In the genomic region with DNA sequence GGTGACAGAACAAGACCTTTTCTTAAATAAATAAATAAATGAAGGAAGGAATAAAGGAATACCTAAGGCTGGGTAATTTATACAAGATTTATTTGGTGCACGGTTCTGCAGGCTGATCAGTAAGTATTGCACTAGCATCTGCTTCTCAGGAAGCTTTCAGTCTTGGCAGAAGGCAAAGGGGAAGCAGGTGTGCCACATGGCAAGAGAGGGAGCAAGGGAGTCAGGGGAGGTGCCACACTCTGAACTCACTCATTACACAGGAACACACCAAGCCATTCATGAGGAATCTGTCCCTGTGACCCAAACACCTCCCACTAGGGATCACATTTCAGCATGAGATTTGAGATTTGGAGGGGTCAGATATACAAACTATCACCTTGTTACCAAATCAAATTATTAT, we compare ENCODE assay signal across 18 cellular contexts. TPM values are rescaled to one million over a fixed set of nuclear protein-coding genes. Genes with fewer than 3 reads are reported as not detected.
DNase-seq lines count a peak whose midpoint lies in the region; TF ChIP-seq lines count a peak whose summit lies in the region.
"Had no signal": no experiment of that assay in that cellular context is flagged by ENCODE, and none has a peak within 500 bp of the region (broad histone marks: within the 10 kb centered on the region; RNA-seq: fewer than 3 reads in every experiment).

No MANE protein-coding gene starts in this region.

- H3K27ac Mint-ChIP-seq in glutamatergic neuron (ENCODE audit: unreplicated experiment) (peak overlapping the region; percentile 56), chondrocyte (ENCODE audit: unreplicated experiment) (no peak overlapping the region)
- H3K27ac Mint-ChIP-seq: HFFc6 had no signal

- H3K4me1 Mint-ChIP-seq in glutamatergic neuron (ENCODE audit: low read depth, unreplicated experiment) (peaks cover 5% of the 10 kb centered on the region), chondrocyte (ENCODE audit: low read depth) (peaks cover 13% of the 10 kb centered on the region)

- H3K9me3 Mint-ChIP-seq in glutamatergic neuron (ENCODE audit: unreplicated experiment) (peaks cover 4% of the 10 kb centered on the region), chondrocyte (ENCODE audit: low read depth) (no peaks in the 10 kb centered on the region)
- H3K9me3 Mint-ChIP-seq: activated naive CD4-positive, alpha-beta T cell treated with anti-CD3 and anti-CD28 coated beads, Interleukin-2, amount 50 U/mL, for 72 hours; HFFc6 had no signal

- H3K27me3 Mint-ChIP-seq in glutamatergic neuron (ENCODE audit: unreplicated experiment) (no peaks in the 10 kb centered on the region), chondrocyte (ENCODE audit: low read depth) (no peaks in the 10 kb centered on the region)

- no peaks in the 10 kb centered on the region for H3K36me3 Mint-ChIP-seq in glutamatergic neuron (ENCODE audit: unreplicated experiment)
- H3K36me3 Mint-ChIP-seq in chondrocyte (ENCODE audit: low read depth): peaks cover 30% of the 10 kb centered on the region

- no peak overlapping the region for H3K4me3 Mint-ChIP-seq in glutamatergic neuron (ENCODE audit: unreplicated experiment)
- H3K4me3 Mint-ChIP-seq in chondrocyte (ENCODE audit: unreplicated experiment): no peak overlapping the region

- no peak for TF ChIP-seq CTCF in glutamatergic neuron (IDR thresholded peaks at IDR 0.05; ENCODE audit: partially characterized antibody, unreplicated experiment)
- TF ChIP-seq CTCF in chondrocyte (IDR thresholded peaks at IDR 0.05): no peak

- peak; percentile 6 for DNase-seq in NCI-H510A treated with DMSO at 0.1 percent for 48 hours (lab: John Stamatoyannopoulos, UW)
- DNase-seq in NCI-H510A (lab: John Stamatoyannopoulos, UW): no peak
- peak; percentile 66 for DNase-seq in DMS 273 (lab: John Stamatoyannopoulos, UW; ENCODE audit: unreplicated experiment)
- DNase-seq in NCI-H2196 (lab: John Stamatoyannopoulos, UW; ENCODE audit: unreplicated experiment): peak; percentile 64
- no peak for DNase-seq in glutamatergic neuron
- DNase-seq in superior temporal gyrus (ENCODE audit: extremely low spot score): no peak
- no peak for DNase-seq in AG08396 (ENCODE audit: low spot score)
- no peak for DNase-seq in chondrocyte (ENCODE audit: low spot score)
- DNase-seq: activated CD8-positive, alpha-beta memory T cell treated with anti-CD3 and anti-CD28 coated beads, Interleukin-2, amount 50 U/mL, for 48 hours; brain microvascular endothelial cell; EL; esophagus squamous epithelium; HFFc6; lower lobe of right lung; SHP77 treated with DMSO at 0.1 percent for 48 hours; stimulated activated CD4-positive, alpha-beta T cell treated with anti-CD3 and anti-CD28 coated beads, Interleukin-4, amount 100 ng/mL, for 1 hour; T-helper 9 cell had no signal

RNA-seq across cellular contexts. Expression of gene PRKCI, which starts 56.4 kb away (rescaled TPM):
- total RNA-seq in glutamatergic neuron (ENCODE audit: unreplicated experiment): 175 TPM
- total RNA-seq in chondrocyte: 36.7 to 59.8 TPM (median 55.4 TPM) in 3 replicates

Comparison
In these comparisons a context has a peak if more than half of its experiments do, and no peak if none do; other contexts are left out.
1. DNase-seq: peak in NCI-H510A treated with DMSO at 0.1 percent for 48 hours (single experiment), DMS 273 (single experiment) and NCI-H2196 (single experiment); none in NCI-H510A (single experiment), glutamatergic neuron (single experiment), superior temporal gyrus (single experiment), AG08396 (single experiment) and chondrocyte (single experiment).